8 cellular contexts compared by ENCODE assay signal in the genomic region with DNA sequence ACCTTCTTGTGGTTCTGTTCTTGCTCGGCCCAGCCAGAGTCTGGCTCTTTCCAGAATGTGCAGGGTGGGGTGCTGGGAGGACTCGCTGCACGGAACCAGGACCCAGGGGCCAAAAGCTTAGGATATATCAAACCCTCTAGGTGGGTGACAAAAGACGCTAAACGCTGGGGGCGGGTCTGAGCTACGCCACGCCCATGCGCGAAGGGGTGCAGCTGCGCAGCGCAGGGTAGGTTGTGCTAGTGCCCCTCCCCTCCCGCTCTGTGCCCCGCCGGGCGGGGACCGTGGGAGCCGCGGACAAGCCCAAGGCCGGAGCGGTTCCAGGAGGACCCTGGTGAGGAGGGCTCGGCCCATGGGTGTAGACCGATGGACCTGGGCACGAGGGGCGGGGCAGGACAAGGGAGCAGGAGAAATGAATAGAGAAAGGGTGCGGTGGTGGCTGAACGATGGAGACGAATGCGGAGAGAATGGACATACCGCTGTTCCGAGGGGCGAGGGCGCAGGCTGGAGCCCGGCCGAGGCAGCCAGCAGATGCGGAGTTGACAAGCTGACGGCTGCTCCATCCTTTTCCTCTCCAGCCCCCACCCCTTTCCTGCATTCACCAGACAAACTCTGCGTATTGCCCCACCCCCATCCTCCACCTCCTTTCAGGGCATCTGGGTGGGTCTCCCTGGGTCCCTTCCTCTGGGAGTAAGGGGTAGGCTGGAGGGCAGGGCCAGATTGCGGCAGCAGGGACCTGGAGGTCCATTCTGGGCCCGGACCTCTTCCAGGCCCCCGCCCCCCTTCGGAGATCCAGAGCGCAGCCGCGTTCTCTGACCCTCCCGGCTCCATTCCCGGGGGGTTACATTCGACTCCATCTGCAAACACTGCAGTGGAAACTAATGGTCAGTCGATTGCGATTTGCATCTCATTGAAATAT. TPM values are rescaled to one million over a fixed set of nuclear protein-coding genes. Genes with fewer than 3 reads are reported as not detected.
DNase-seq lines count a peak whose midpoint lies in the region; ATAC-seq and TF ChIP-seq lines count a peak whose summit lies in the region.

A gene with protein sequence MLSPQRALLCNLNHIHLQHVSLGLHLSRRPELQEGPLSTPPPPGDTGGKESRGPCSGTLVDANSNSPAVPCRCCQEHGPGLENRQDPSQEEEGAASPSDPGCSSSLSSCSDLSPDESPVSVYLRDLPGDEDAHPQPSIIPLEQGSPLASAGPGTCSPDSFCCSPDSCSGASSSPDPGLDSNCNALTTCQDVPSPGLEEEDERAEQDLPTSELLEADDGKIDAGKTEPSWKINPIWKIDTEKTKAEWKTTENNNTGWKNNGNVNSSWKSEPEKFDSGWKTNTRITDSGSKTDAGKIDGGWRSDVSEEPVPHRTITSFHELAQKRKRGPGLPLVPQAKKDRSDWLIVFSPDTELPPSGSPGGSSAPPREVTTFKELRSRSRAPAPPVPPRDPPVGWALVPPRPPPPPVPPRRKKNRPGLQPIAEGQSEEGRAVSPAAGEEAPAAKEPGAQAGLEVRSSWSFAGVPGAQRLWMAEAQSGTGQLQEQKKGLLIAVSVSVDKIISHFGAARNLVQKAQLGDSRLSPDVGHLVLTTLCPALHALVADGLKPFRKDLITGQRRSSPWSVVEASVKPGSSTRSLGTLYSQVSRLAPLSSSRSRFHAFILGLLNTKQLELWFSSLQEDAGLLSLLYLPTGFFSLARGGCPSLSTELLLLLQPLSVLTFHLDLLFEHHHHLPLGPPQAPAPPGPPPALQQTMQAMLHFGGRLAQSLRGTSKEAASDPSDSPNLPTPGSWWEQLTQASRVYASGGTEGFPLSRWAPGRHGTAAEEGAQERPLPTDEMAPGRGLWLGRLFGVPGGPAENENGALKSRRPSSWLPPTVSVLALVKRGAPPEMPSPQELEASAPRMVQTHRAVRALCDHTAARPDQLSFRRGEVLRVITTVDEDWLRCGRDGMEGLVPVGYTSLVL (plus strand): TSS at position 234 of the 916 bp plus-strand sequence. CDS start 880 bp downstream, outside the sequence.

- H3K18ac ChIP-seq in neuronal stem cell (ENCODE audit: low read length) = peak within 1 kb of the TSS; percentile 91

- H2BK12ac ChIP-seq in neuronal stem cell (ENCODE audit: low read length) = no peak within 1 kb of the TSS

- peaks cover 21 to 22% of the 10 kb centered on the region in 2 donors for H3K4me1 ChIP-seq in neuronal stem cell (ENCODE audit: control insufficient read depth in 2 of 2, insufficient read depth in 1 of 2, low read depth in 1 of 2, low read length in 2 of 2)

- H3K23ac ChIP-seq in neuronal stem cell (ENCODE audit: low read depth, low read length, poor library complexity) = peak within 1 kb of the TSS; percentile 93

- H2AFZ ChIP-seq in neuronal stem cell (ENCODE audit: low read length) = no peak within 1 kb of the TSS

- H3K9ac ChIP-seq in neuronal stem cell (ENCODE audit: low read depth, low read length, poor library complexity) = peak within 1 kb of the TSS; percentile 86

- H2BK15ac ChIP-seq in neuronal stem cell (ENCODE audit: low read length) = peak within 1 kb of the TSS; percentile 16

- peak within 1 kb of the TSS; percentile 26 to 74 for H3K27ac Mint-ChIP-seq in activated naive CD4-positive, alpha-beta T cell treated with anti-CD3 and anti-CD28 coated beads, Interleukin-2, amount 50 U/mL, for 72 hours

- no peak within 1 kb of the TSS for H4K91ac ChIP-seq in neuronal stem cell (ENCODE audit: low read depth, low read length, poor library complexity)

- H3K36me3 Mint-ChIP-seq in activated naive CD4-positive, alpha-beta T cell treated with anti-CD3 and anti-CD28 coated beads, Interleukin-2, amount 50 U/mL, for 72 hours = peaks cover 0 to 4% of the 10 kb centered on the region in 2 donors

- H3K4me3 ChIP-seq in neuronal stem cell (ENCODE audit: low read length in 2 of 2) = peak within 1 kb of the TSS; percentile 76 to 79

- H3K27me3 ChIP-seq in neuronal stem cell (ENCODE audit: control insufficient read depth in 3 of 3, insufficient read depth in 3 of 3, low read depth in 1 of 3, low read length in 3 of 3) = no peaks in the 10 kb centered on the region

- no peak within 1 kb of the TSS for H2BK5ac ChIP-seq in neuronal stem cell (ENCODE audit: low read length)

- TF ChIP-seq CTCF in GM20000 (IDR thresholded peaks at IDR 0.05; ENCODE audit: extremely low read depth, missing control alignments) = no peak
- no peak for TF ChIP-seq CTCF in subcutaneous adipose tissue (IDR thresholded peaks at IDR 0.05; ENCODE audit: low read depth)

- peaks cover 13% of the 10 kb centered on the region for H3K79me1 ChIP-seq in neuronal stem cell (ENCODE audit: low read depth, low read length)

- peaks cover 32 to 66% of the 10 kb centered on the region in 2 donors for H3K36me3 ChIP-seq in neuronal stem cell (replicated peaks in 1 of 2; ENCODE audit: control insufficient read depth in 2 of 2, insufficient read depth in 2 of 2, low read length in 2 of 2)

- peak in 1 of 2 donors; percentile 44 for ATAC-seq in activated naive CD4-positive, alpha-beta T cell treated with anti-CD3 and anti-CD28 coated beads, Interleukin-2, amount 50 U/mL, for 72 hours
- ATAC-seq in GM21717 (IDR thresholded peaks at IDR 0.05; ENCODE audit: unreplicated experiment) = no peak
- ATAC-seq in HG03159 (IDR thresholded peaks at IDR 0.05; ENCODE audit: unreplicated experiment) = no peak

- peak within 1 kb of the TSS; percentile 90 for H2AK5ac ChIP-seq in neuronal stem cell (ENCODE audit: low read depth, low read length)

- H3K4me2 ChIP-seq in neuronal stem cell (ENCODE audit: insufficient read depth, low read length, poor library complexity, severe bottlenecking) = peak within 1 kb of the TSS; percentile 77

- H3K4ac ChIP-seq in neuronal stem cell (ENCODE audit: low read length) = no peak within 1 kb of the TSS

- WGBS in neuronal stem cell (ENCODE audit: extremely low coverage in 2 of 2, insufficient read length in 2 of 2, insufficient replicate concordance in 1 of 2), 2 donors = no CpG with 5 or more reads among the region's 50 CpGs

- no peak within 1 kb of the TSS for H4K8ac ChIP-seq in neuronal stem cell (ENCODE audit: low read depth, low read length)

- H3K9me3 Mint-ChIP-seq in activated naive CD4-positive, alpha-beta T cell treated with anti-CD3 and anti-CD28 coated beads, Interleukin-2, amount 50 U/mL, for 72 hours = no peaks in the 10 kb centered on the region

- peak within 1 kb of the TSS; percentile 1 for H2BK120ac ChIP-seq in neuronal stem cell (ENCODE audit: low read depth, low read length)

- DNase-seq in GM20000 (ENCODE audit: low spot score) = peak; percentile 81
- peak; percentile 70 for DNase-seq in SK-N-DZ (ENCODE audit: low spot score)
- DNase-seq in activated naive CD4-positive, alpha-beta T cell treated with anti-CD3 and anti-CD28 coated beads, Interleukin-2, amount 50 U/mL, for 72 hours (ENCODE audit: low spot score in 2 of 2) = peak; percentile 65 to 84
- DNase-seq in germinal center (ENCODE audit: low spot score) = peak; percentile 87
- DNase-seq in neuronal stem cell (ENCODE audit: low spot score) = no peak

- no peak within 1 kb of the TSS for H3K14ac ChIP-seq in neuronal stem cell (ENCODE audit: low read length)

- peak within 1 kb of the TSS; percentile 61 for H3K27ac ChIP-seq in neuronal stem cell (replicated peaks; ENCODE audit: low read length)

- no peaks in the 10 kb centered on the region for H3K9me3 ChIP-seq in neuronal stem cell (replicated peaks in 1 of 2; ENCODE audit: control insufficient read depth in 2 of 2, insufficient read depth in 1 of 2, low read depth in 1 of 2, low read length in 2 of 2)

RNA-seq across cellular contexts. Expression of the gene that starts here (rescaled TPM):
- 74.4 and 75.3 TPM in 2 replicates for polyA plus RNA-seq in SK-N-DZ (2014; cell fraction: cytosol; rRNA removed)
- polyA plus RNA-seq in SK-N-DZ (2014; cell fraction: nucleus; rRNA removed) = 180 and 205 TPM in 2 replicates
- total RNA-seq in activated naive CD4-positive, alpha-beta T cell treated with anti-CD3 and anti-CD28 coated beads, Interleukin-2, amount 50 U/mL, for 72 hours = 10 to 100 TPM; 23.1 to 28.7 TPM
- polyA plus RNA-seq in neuronal stem cell (2013, experiment 1 of 2) = 30.3 TPM
- polyA plus RNA-seq in neuronal stem cell (2013, experiment 2 of 2) = 29.9 TPM
- 10 to 100 TPM in 3 of 4 donors, 1 to 10 TPM in 1; 4.6 to 14.4 (median 12.1) TPM for total RNA-seq in subcutaneous adipose tissue
